Comparison of ENCODE assay signal across 20 cellular contexts in genomic region chr5:148788636-148789035, GRCh38.
"Had no signal": no experiment of that assay in that cellular context is flagged by ENCODE, and none has a peak within 500 bp of the region (broad histone marks: within the 10 kb centered on the region; RNA-seq: fewer than 3 reads in every experiment).

No MANE protein-coding gene starts in this region.

- FAIRE-seq: islet of Langerhans, small intestine had no signal

- H3K4me1 ChIP-seq: gastroesophageal sphincter, prostate gland, transverse colon had no signal

- H3K27ac ChIP-seq: gastroesophageal sphincter, left lung, prostate gland, transverse colon had no signal

- H3K27me3 ChIP-seq: gastroesophageal sphincter, left lung, transverse colon had no signal

- DNase-seq: activated CD4-positive, alpha-beta T cell treated with anti-CD3 and anti-CD28 coated beads, Interleukin-2, amount 50 U/mL, for 4 hours; activated naive CD4-positive, alpha-beta T cell; activated naive CD8-positive, alpha-beta T cell treated with anti-CD3 and anti-CD28 coated beads, Interleukin-2, amount 10 ng/mL, durations not matched to agents 7 days and 5 days; activated T-cell treated with anti-CD3 and anti-CD28 coated beads for 4 hours; cerebellar nuclear complex; effector memory CD8-positive, alpha-beta T cell; erythroblast; left lung; mammary epithelial cell; right cardiac atrium; small intestine; stimulated activated CD4-positive, alpha-beta T cell treated with anti-CD3 and anti-CD28 coated beads, Interleukin-4, amount 100 ng/mL, for 4 hours; stimulated activated CD8-positive, alpha-beta memory T cell treated with anti-CD3 and anti-CD28 coated beads, Interleukin-4, amount 100 ng/mL, for 48 hours; stimulated activated naive CD4-positive, alpha-beta T cell treated with Interleukin-2 at 50 U/mL for 16 hours; transverse colon had no signal

- H3K36me3 ChIP-seq: gastroesophageal sphincter, left lung, prostate gland, transverse colon had no signal

- H3K4me3 ChIP-seq: gastroesophageal sphincter, left lung, prostate gland, transverse colon had no signal

- ATAC-seq: activated CD4-positive, CD25-positive, alpha-beta regulatory T cell treated with anti-CD3 and anti-CD28 coated beads, Interleukin-2, amount 50 U/mL, for 24 hours; effector memory CD8-positive, alpha-beta T cell; gastroesophageal sphincter; left lung; natural killer cell treated with Interleukin-12 subunit alpha and Interleukin-12 subunit beta and Interleukin-15 and Interleukin-18, amount 100 ng/mL, for 72 hours; right cardiac atrium had no signal
